Comparison of ENCODE assay signal across 23 cellular contexts in genomic region chr1:175217674-175218073, GRCh38. TPM values are rescaled to one million over a fixed set of nuclear protein-coding genes. Genes with fewer than 3 reads are reported as not detected.
DNase-seq lines count a peak whose midpoint lies in the region; ATAC-seq and TF ChIP-seq lines count a peak whose summit lies in the region.
"Had no signal": no experiment of that assay in that cellular context is flagged by ENCODE, and none has a peak within 500 bp of the region (broad histone marks: within the 10 kb centered on the region; RNA-seq: fewer than 3 reads in every experiment).

No MANE protein-coding gene starts in this region.

- H3K4me1 Mint-ChIP-seq in stimulated activated memory B cell treated with anti-CD40 and anti-IgM and Interleukin-4, amounts not matched to agents 10 μg/mL and 1 μg/mL and 100 μg/mL, for 72 hours = peaks cover 43% of the 10 kb centered on the region
- H3K4me1 Mint-ChIP-seq in T-helper 2 cell treated with Interferon-gamma antibody and Interleukin-4, amounts not matched to agents 5 μg/mL and 100 μg/mL, for 36 hours (ENCODE audit: low read depth) = peaks cover 21% of the 10 kb centered on the region
- H3K4me1 Mint-ChIP-seq: activated CD8-positive, alpha-beta memory T cell treated with anti-CD3 and anti-CD28 coated beads, Interleukin-2, amount 10 ng/mL, durations not matched to agents 7 days and 5 days had no signal

- H3K4me3 ChIP-seq in NB4 (ENCODE audit: low read depth, low read length) = no peak overlapping the region
- H3K4me3 ChIP-seq in H7 (ENCODE audit: insufficient read depth, low read depth, low read length) = no peak overlapping the region
- H3K4me3 ChIP-seq: PC-9 had no signal

- peak overlapping the region; percentile 74 for H3K27ac Mint-ChIP-seq in stimulated activated memory B cell treated with anti-CD40 and anti-IgM and Interleukin-4, amounts not matched to agents 10 μg/mL and 1 μg/mL and 100 μg/mL, for 72 hours
- H3K27ac Mint-ChIP-seq in T-helper 2 cell treated with Interferon-gamma antibody and Interleukin-4, amounts not matched to agents 5 μg/mL and 100 μg/mL, for 36 hours = no peak overlapping the region
- H3K27ac Mint-ChIP-seq: activated CD4-positive, alpha-beta T cell treated with anti-CD3 and anti-CD28 coated beads for 36 hours; activated CD8-positive, alpha-beta memory T cell treated with anti-CD3 and anti-CD28 coated beads, Interleukin-2, amount 10 ng/mL, durations not matched to agents 7 days and 5 days; activated naive CD8-positive, alpha-beta T cell had no signal

- H3K27ac ChIP-seq in VCaP = peak overlapping the region; percentile 54

- peaks cover 4% of the 10 kb centered on the region for H3K9me3 Mint-ChIP-seq in stimulated activated memory B cell treated with anti-CD40 and anti-IgM and Interleukin-4, amounts not matched to agents 10 μg/mL and 1 μg/mL and 100 μg/mL, for 72 hours
- H3K9me3 Mint-ChIP-seq in T-helper 2 cell treated with Interferon-gamma antibody and Interleukin-4, amounts not matched to agents 5 μg/mL and 100 μg/mL, for 36 hours = peaks cover 12% of the 10 kb centered on the region
- H3K9me3 Mint-ChIP-seq: central memory CD8-positive, alpha-beta T cell had no signal

- H3K36me3 ChIP-seq in H7 (replicated peaks; ENCODE audit: control insufficient read depth, insufficient read depth, low read length) = no peaks in the 10 kb centered on the region
- H3K36me3 ChIP-seq: BE2C had no signal

- no peaks in the 10 kb centered on the region for H3K27me3 ChIP-seq in H7 (ENCODE audit: control insufficient read depth, insufficient read depth, low read length)
- H3K27me3 ChIP-seq: BE2C had no signal

- no peaks in the 10 kb centered on the region for H3K27me3 Mint-ChIP-seq in stimulated activated memory B cell treated with anti-CD40 and anti-IgM and Interleukin-4, amounts not matched to agents 10 μg/mL and 1 μg/mL and 100 μg/mL, for 72 hours
- no peaks in the 10 kb centered on the region for H3K27me3 Mint-ChIP-seq in T-helper 2 cell treated with Interferon-gamma antibody and Interleukin-4, amounts not matched to agents 5 μg/mL and 100 μg/mL, for 36 hours (ENCODE audit: low read depth)
- H3K27me3 Mint-ChIP-seq: activated CD4-positive, alpha-beta T cell treated with anti-CD3 and anti-CD28 coated beads for 36 hours; activated CD8-positive, alpha-beta memory T cell treated with anti-CD3 and anti-CD28 coated beads, Interleukin-2, amount 10 ng/mL, durations not matched to agents 7 days and 5 days; activated naive CD8-positive, alpha-beta T cell; central memory CD8-positive, alpha-beta T cell had no signal

- no peaks in the 10 kb centered on the region for H3K36me3 Mint-ChIP-seq in stimulated activated memory B cell treated with anti-CD40 and anti-IgM and Interleukin-4, amounts not matched to agents 10 μg/mL and 1 μg/mL and 100 μg/mL, for 72 hours
- H3K36me3 Mint-ChIP-seq in T-helper 2 cell treated with Interferon-gamma antibody and Interleukin-4, amounts not matched to agents 5 μg/mL and 100 μg/mL, for 36 hours (ENCODE audit: low read depth) = peaks cover 4% of the 10 kb centered on the region
- H3K36me3 Mint-ChIP-seq: activated naive CD8-positive, alpha-beta T cell had no signal

- TF ChIP-seq POLR2A in NB4 (IDR thresholded peaks at IDR 0.05; ENCODE audit: extremely low read depth, insufficient read length) = no peak

- H3K4me3 Mint-ChIP-seq in stimulated activated memory B cell treated with anti-CD40 and anti-IgM and Interleukin-4, amounts not matched to agents 10 μg/mL and 1 μg/mL and 100 μg/mL, for 72 hours = peak overlapping the region; percentile 64
- H3K4me3 Mint-ChIP-seq in T-helper 2 cell treated with Interferon-gamma antibody and Interleukin-4, amounts not matched to agents 5 μg/mL and 100 μg/mL, for 36 hours = no peak overlapping the region
- H3K4me3 Mint-ChIP-seq: activated CD4-positive, alpha-beta T cell treated with anti-CD3 and anti-CD28 coated beads for 36 hours; activated CD8-positive, alpha-beta memory T cell treated with anti-CD3 and anti-CD28 coated beads, Interleukin-2, amount 10 ng/mL, durations not matched to agents 7 days and 5 days; activated naive CD8-positive, alpha-beta T cell; central memory CD8-positive, alpha-beta T cell; nephron progenitor cell had no signal

- TF ChIP-seq CTCF in NB4 (IDR thresholded peaks at IDR 0.05; ENCODE audit: low read depth, low read length) (no peak), VCaP (conservative IDR thresholded peaks at IDR 0.05) (no peak)

- ATAC-seq in stimulated activated memory B cell treated with anti-CD40 and anti-IgM and Interleukin-4, amounts not matched to agents 10 μg/mL and 1 μg/mL and 100 μg/mL, for 72 hours = peak; percentile 68
- ATAC-seq: activated CD4-positive, alpha-beta T cell treated with anti-CD3 and anti-CD28 coated beads for 36 hours; activated CD8-positive, alpha-beta memory T cell treated with anti-CD3 and anti-CD28 coated beads, Interleukin-2, amount 10 ng/mL, durations not matched to agents 7 days and 5 days; left ventricle myocardium superior; sciatic nerve had no signal

- peak; percentile 28 for DNase-seq in NCI-H1436 (lab: John Stamatoyannopoulos, UW)
- no peak for DNase-seq in NCI-H1436 treated with DMSO at 0.1 percent for 48 hours (lab: John Stamatoyannopoulos, UW)
- DNase-seq in NB4 (ENCODE audit: low read depth) = peak; percentile 16
- DNase-seq in T-helper 2 cell treated with Interferon-gamma antibody and Interleukin-4, amounts not matched to agents 5 μg/mL and 100 μg/mL, for 36 hours (ENCODE audit: low spot score) = no peak
- no peak for DNase-seq in H7
- no peak for DNase-seq in activated naive CD4-positive, alpha-beta T cell (lab: John Stamatoyannopoulos, UW)
- DNase-seq: activated CD4-positive, alpha-beta T cell treated with anti-CD3 and anti-CD28 coated beads for 36 hours; activated CD8-positive, alpha-beta memory T cell treated with anti-CD3 and anti-CD28 coated beads, Interleukin-2, amount 10 ng/mL, durations not matched to agents 7 days and 5 days; BE2C; COR-L47; hippocampal formation; left ventricle myocardium superior; midbrain; NCI-H1105 treated with DMSO at 0.1 percent for 48 hours; NCI-H748 treated with DMSO at 0.1 percent for 48 hours; nephron progenitor cell; SHP77 treated with DMSO at 0.1 percent for 48 hours had no signal

RNA-seq across cellular contexts. Expression of gene KIAA0040, which starts 25.1 kb away (rescaled TPM):
- total RNA-seq in H7 (2014; rRNA removed; shearing (Covaris generic)) = 10.2 and 10.6 TPM in 2 replicates

Comparison
In these comparisons a context has a peak if more than half of its experiments do, and no peak if none do; other contexts are left out.
1. DNase-seq: peak in NCI-H1436 (single experiment) and NB4 (single experiment); none in NCI-H1436 treated with DMSO at 0.1 percent for 48 hours (single experiment), T-helper 2 cell treated with Interferon-gamma antibody and Interleukin-4, amounts not matched to agents 5 μg/mL and 100 μg/mL, for 36 hours (single experiment), H7 (single experiment) and activated naive CD4-positive, alpha-beta T cell (0 of 4).